In genomic region chr14:53996041-53996440, GRCh38 we compare ENCODE assay signal across 28 cellular contexts. TPM values are rescaled to one million over a fixed set of nuclear protein-coding genes. Genes with fewer than 3 reads are reported as not detected.
"Had no signal": no experiment of that assay in that cellular context is flagged by ENCODE, and none has a peak within 500 bp of the region (broad histone marks: within the 10 kb centered on the region; RNA-seq: fewer than 3 reads in every experiment).

No MANE protein-coding gene starts in this region.

- H3K36me3 Mint-ChIP-seq: immature natural killer cell; mesothelial cell of epicardium; naive thymus-derived CD4-positive, alpha-beta T cell; natural killer cell treated with Interleukin-12 subunit alpha and Interleukin-12 subunit beta and Interleukin-15 and Interleukin-18, amount 100 ng/mL, for 72 hours; stimulated activated naive B cell treated with anti-CD40 and anti-IgM and Interleukin-4, amounts not matched to agents 10 μg/mL and 1 μg/mL and 100 μg/mL, for 72 hours had no signal

- H3K27me3 Mint-ChIP-seq: natural killer cell treated with Interleukin-12 subunit alpha and Interleukin-12 subunit beta and Interleukin-15 and Interleukin-18, amount 100 ng/mL, for 72 hours had no signal

- H3K36me3 ChIP-seq: left ventricle myocardium inferior, ovary, prostate gland, stomach, thyroid gland, transverse colon, upper lobe of left lung, vagina had no signal

- H3K27ac ChIP-seq: left ventricle myocardium inferior, ovary, prostate gland, skin epidermis, stomach, testis, thyroid gland, transverse colon, upper lobe of left lung, vagina had no signal

- H3K9me3 Mint-ChIP-seq: mesothelial cell of epicardium; natural killer cell treated with Interleukin-12 subunit alpha and Interleukin-12 subunit beta and Interleukin-15 and Interleukin-18, amount 100 ng/mL, for 72 hours; stimulated activated naive B cell treated with anti-CD40 and anti-IgM and Interleukin-4, amounts not matched to agents 10 μg/mL and 1 μg/mL and 100 μg/mL, for 72 hours had no signal

- H3K9me3 ChIP-seq: left ventricle myocardium inferior, ovary, prostate gland, stomach, testis, thyroid gland, transverse colon, upper lobe of left lung, vagina had no signal

- H3K4me1 Mint-ChIP-seq: immature natural killer cell; naive thymus-derived CD4-positive, alpha-beta T cell; stimulated activated naive B cell treated with anti-CD40 and anti-IgM and Interleukin-4, amounts not matched to agents 10 μg/mL and 1 μg/mL and 100 μg/mL, for 72 hours had no signal

- H3K4me3 Mint-ChIP-seq: immature natural killer cell; mesothelial cell of epicardium; naive thymus-derived CD4-positive, alpha-beta T cell; natural killer cell treated with Interleukin-12 subunit alpha and Interleukin-12 subunit beta and Interleukin-15 and Interleukin-18, amount 100 ng/mL, for 72 hours; stimulated activated naive B cell treated with anti-CD40 and anti-IgM and Interleukin-4, amounts not matched to agents 10 μg/mL and 1 μg/mL and 100 μg/mL, for 72 hours had no signal

- H3K4me1 ChIP-seq: left ventricle myocardium inferior, prostate gland, stomach, testis, thyroid gland, transverse colon, upper lobe of left lung, vagina had no signal

- DNase-seq: hypothalamus; immature natural killer cell; left ventricle myocardium inferior; mesendoderm; naive thymus-derived CD4-positive, alpha-beta T cell; ovary; posterior cingulate gyrus; retina; right cardiac atrium; stimulated activated CD4-positive, alpha-beta T cell treated with anti-CD3 and anti-CD28 coated beads, Interleukin-12 subunit alpha, Interleukin-12 subunit beta, amount 100 ng/mL, for 4 hours; stimulated activated CD4-positive, alpha-beta T cell treated with anti-CD3 and anti-CD28 coated beads, Interleukin-15, amount 100 ng/mL, for 24 hours; stimulated activated CD4-positive, alpha-beta T cell treated with anti-CD3 and anti-CD28 coated beads, Interleukin-2, amount 100 ng/mL, for 24 hours; stimulated activated CD4-positive, alpha-beta T cell treated with anti-CD3 and anti-CD28 coated beads, Interleukin-4, amount 100 ng/mL, for 1 hour; stimulated activated naive B cell treated with anti-CD40 and anti-IgM and Interleukin-4, amounts not matched to agents 10 μg/mL and 1 μg/mL and 100 μg/mL, for 72 hours; stimulated activated naive CD8-positive, alpha-beta T cell treated with anti-CD3 and anti-CD28 coated beads, Interleukin-15, Interleukin-2, amounts not matched to agents 100 U/mL and 50 U/mL, for 24 hours; stomach; testis; thyroid gland; transverse colon; upper lobe of left lung had no signal

- H3K4me3 ChIP-seq: left ventricle myocardium inferior, lung, ovary, prostate gland, skin epidermis, stomach, testis, thyroid gland, transverse colon, upper lobe of left lung, vagina had no signal

- ATAC-seq: naive thymus-derived CD4-positive, alpha-beta T cell; natural killer cell treated with Interleukin-12 subunit alpha and Interleukin-12 subunit beta and Interleukin-15 and Interleukin-18, amount 100 ng/mL, for 72 hours; right cardiac atrium; sciatic nerve; stimulated activated naive B cell treated with anti-CD40 and anti-IgM and Interleukin-4, amounts not matched to agents 10 μg/mL and 1 μg/mL and 100 μg/mL, for 72 hours; stimulated activated naive CD8-positive, alpha-beta T cell treated with anti-CD3 and anti-CD28 coated beads, Interleukin-15, Interleukin-2, amounts not matched to agents 100 U/mL and 50 U/mL, for 24 hours had no signal

- H3K27me3 ChIP-seq: stomach, testis, thyroid gland, transverse colon, upper lobe of left lung, vagina had no signal

RNA-seq across cellular contexts. Expression of gene BMP4, which starts 39.4 kb away (rescaled TPM):
- total RNA-seq: mononuclear cell had no signal
- polyA plus RNA-seq: immature natural killer cell had no signal
